ENCODE assay signal across 7 cellular contexts in genomic region chr2:36535099-36535498, GRCh38.
"Had no signal": no experiment of that assay in that cellular context is flagged by ENCODE, and none has a peak within 500 bp of the region (broad histone marks: within the 10 kb centered on the region; RNA-seq: fewer than 3 reads in every experiment).

No MANE protein-coding gene starts in this region.

- FAIRE-seq: H1, H54 had no signal

- DNase-seq: H9, HCEC 1CT, KG1 had no signal

- ATAC-seq: GM23338 had no signal

- H3K4me2 ChIP-seq: GM23338 had no signal

- H3K27ac ChIP-seq: HL-60 had no signal

- H2AFZ ChIP-seq: GM23338 had no signal

- H3K4me3 ChIP-seq: GM23338 had no signal
